Comparison of ENCODE assay signal across 8 cellular contexts in genomic region chr19:58278156-58279041, GRCh38. TPM values are rescaled to one million over a fixed set of nuclear protein-coding genes. Genes with fewer than 3 reads are reported as not detected.
A peak's percentile ranks its signal among the peaks of the same experiment; 100 is the strongest.
DNase-seq lines count a peak whose midpoint lies in the region; ATAC-seq and TF ChIP-seq lines count a peak whose summit lies in the region.

Gene ZNF8 (plus strand): TSS chr19:58278955. CDS start chr19:58279082, 127 bp downstream.

- ATAC-seq in GM19455 (IDR thresholded peaks at IDR 0.05; ENCODE audit: unreplicated experiment), result peak; percentile 93
- peak; percentile 94 to 98 (median 96) for ATAC-seq in right lobe of liver

- peaks cover 36% of the 10 kb centered on the region for H3K4me1 ChIP-seq in CD4-positive, alpha-beta memory T cell (ENCODE audit: insufficient read depth, low read length)
- H3K4me1 ChIP-seq in right lobe of liver, result peaks cover 0 to 6% (median 0%) of the 10 kb centered on the region in 4 donors

- peaks cover 0 to 9% of the 10 kb centered on the region in 2 donors for H3K9me3 ChIP-seq in CD4-positive, alpha-beta memory T cell (ENCODE audit: control insufficient read depth in 1 of 2, low read length in 2 of 2)
- peaks cover 0 to 5% (median 0%) of the 10 kb centered on the region in 4 donors for H3K9me3 ChIP-seq in right lobe of liver

- TF ChIP-seq CTCF in dorsolateral prefrontal cortex (IDR thresholded peaks at IDR 0.05 in 54 of 56, conservative IDR thresholded peaks at IDR 0.05 in 2 of 56; ENCODE audit: low read depth in 1 of 56, partially characterized antibody in 56 of 56), result peak in 45 of 56 donors; percentile 16 to 64 (median 43)
- peak in 3 of 4 donors; percentile 10 to 20 (median 12) for TF ChIP-seq CTCF in right lobe of liver (IDR thresholded peaks at IDR 0.05)

- peaks cover 28 to 57% (median 36%) of the 10 kb centered on the region in 4 donors for H3K4me1 Mint-ChIP-seq in CD4-positive, alpha-beta memory T cell
- H3K4me1 Mint-ChIP-seq in activated CD4-positive, alpha-beta memory T cell treated with anti-CD3 and anti-CD28 coated beads, Interleukin-2, amount 10 ng/mL, durations not matched to agents 7 days and 5 days, result peaks cover 40% of the 10 kb centered on the region

- H3K36me3 Mint-ChIP-seq in CD4-positive, alpha-beta memory T cell, result peaks cover 31 to 38% of the 10 kb centered on the region in 2 donors
- peaks cover 71% of the 10 kb centered on the region for H3K36me3 Mint-ChIP-seq in activated CD4-positive, alpha-beta memory T cell treated with anti-CD3 and anti-CD28 coated beads, Interleukin-2, amount 10 ng/mL, durations not matched to agents 7 days and 5 days (ENCODE audit: low read depth)

- H3K9me3 Mint-ChIP-seq in CD4-positive, alpha-beta memory T cell, result peaks cover 2 to 18% (median 7%) of the 10 kb centered on the region in 8 donors
- peaks cover 40% of the 10 kb centered on the region for H3K9me3 Mint-ChIP-seq in activated CD4-positive, alpha-beta memory T cell treated with anti-CD3 and anti-CD28 coated beads, Interleukin-2, amount 10 ng/mL, durations not matched to agents 7 days and 5 days

- peak within 1 kb of the TSS; percentile 62 to 92 for H3K4me3 ChIP-seq in CD4-positive, alpha-beta memory T cell (ENCODE audit: low read length in 2 of 2)
- peak within 1 kb of the TSS; percentile 59 to 99 (median 92) for H3K4me3 ChIP-seq in dorsolateral prefrontal cortex
- peak within 1 kb of the TSS; percentile 68 to 95 (median 86) for H3K4me3 ChIP-seq in right lobe of liver

- 3% methylated on average over 18 of the region's 54 CpGs for WGBS in right lobe of liver (ENCODE audit: insufficient coverage, low coverage, low lambda C conversion rate, missing lambda C conversion rate)

- CTCF ChIA-PET in CD4-positive, alpha-beta memory T cell (lab: Charles Lee; ENCODE audit: partially characterized antibody), result no interaction called here
- CTCF ChIA-PET in activated CD4-positive, alpha-beta memory T cell treated with anti-CD3 and anti-CD28 coated beads, Interleukin-2, amount 10 ng/mL, durations not matched to agents 7 days and 5 days (lab: Charles Lee), result interaction anchor here (0.5 to 1.2 kb wide), 2 partner anchors 125 to 242 kb away, joined by 3 to 4 read pairs; partner anchors contain the start of gene ZBTB45

- POLR2A ChIA-PET in CD4-positive, alpha-beta memory T cell (lab: Charles Lee; ENCODE audit: partially characterized antibody), result interaction anchor here (0.6 to 2.5 kb wide), 17 partner anchors 12 to 1875 kb away, joined by 3 to 28 read pairs (median 4); partner anchors contain the start of genes ERVK3-1, ZNF274, ZNF497 and ZNF583
- POLR2A ChIA-PET in activated CD4-positive, alpha-beta memory T cell treated with anti-CD3 and anti-CD28 coated beads, Interleukin-2, amount 10 ng/mL, durations not matched to agents 7 days and 5 days (lab: Charles Lee), result interaction anchor here (0.7 to 2.2 kb wide), 12 partner anchors 13 to 297 kb away, joined by 3 to 16 read pairs (median 4); partner anchors contain the start of genes ZBTB45, ZNF274, ZNF497 and ZNF544

- peak; percentile 93 to 97 (median 95) for DNase-seq in CD4-positive, alpha-beta memory T cell
- DNase-seq in HK-2 (ENCODE audit: unreplicated experiment) (peak; percentile 100), NCI-H82 treated with DMSO at 0.1 percent for 48 hours (lab: John Stamatoyannopoulos, UW; ENCODE audit: unreplicated experiment) (peak; percentile 97), dorsolateral prefrontal cortex (peak; percentile 95 to 98 (median 96)), right lobe of liver (peak; percentile 97 to 98 (median 97))
- DNase-seq in activated CD4-positive, alpha-beta memory T cell treated with anti-CD3 and anti-CD28 coated beads, Interleukin-2, amount 10 ng/mL, durations not matched to agents 7 days and 5 days, result peak; percentile 98
- peak; percentile 98 for DNase-seq in stimulated activated CD4-positive, alpha-beta T cell treated with anti-CD3 and anti-CD28 coated beads, Interleukin-4, amount 100 ng/mL, for 24 hours

- H3K27me3 Mint-ChIP-seq in CD4-positive, alpha-beta memory T cell, result no peaks in the 10 kb centered on the region
- H3K27me3 Mint-ChIP-seq in activated CD4-positive, alpha-beta memory T cell treated with anti-CD3 and anti-CD28 coated beads, Interleukin-2, amount 10 ng/mL, durations not matched to agents 7 days and 5 days, result no peaks in the 10 kb centered on the region

- intact Hi-C loops in CD4-positive, alpha-beta memory T cell (cut with micrococcal nuclease), result loop anchor here (1.0 to 2.0 kb wide), 11 partner anchors 27 to 295 kb away; partner anchors contain the start of genes ERVK3-1, MZF1, RPS5 and ZNF446
- intact Hi-C loops in dorsolateral prefrontal cortex (cut with DNase I), result loop anchor here in 1 of 2 donors (2.0 kb wide), 1 partner anchor 26 kb away; the partner anchor contains the start of gene ERVK3-1
- intact Hi-C loops in right lobe of liver (cut with DNase I), result no loop called here

- no peaks in the 10 kb centered on the region for H3K27me3 ChIP-seq in CD4-positive, alpha-beta memory T cell (ENCODE audit: insufficient read depth, low read length)
- no peaks in the 10 kb centered on the region for H3K27me3 ChIP-seq in dorsolateral prefrontal cortex
- no peaks in the 10 kb centered on the region for H3K27me3 ChIP-seq in right lobe of liver

- H3K27ac ChIP-seq in CD4-positive, alpha-beta memory T cell (ENCODE audit: low read depth, low read length), result peak within 1 kb of the TSS; percentile 73
- peak within 1 kb of the TSS; percentile 65 to 97 (median 88) for H3K27ac ChIP-seq in dorsolateral prefrontal cortex
- peak within 1 kb of the TSS; percentile 61 to 91 (median 71) for H3K27ac ChIP-seq in right lobe of liver

- peak within 1 kb of the TSS; percentile 93 to 100 (median 98) for H3K4me3 Mint-ChIP-seq in CD4-positive, alpha-beta memory T cell
- peak within 1 kb of the TSS; percentile 87 for H3K4me3 Mint-ChIP-seq in activated CD4-positive, alpha-beta memory T cell treated with anti-CD3 and anti-CD28 coated beads, Interleukin-2, amount 10 ng/mL, durations not matched to agents 7 days and 5 days

- H3K36me3 ChIP-seq in CD4-positive, alpha-beta memory T cell (ENCODE audit: insufficient read depth, low read length), result peaks cover 8% of the 10 kb centered on the region
- H3K36me3 ChIP-seq in right lobe of liver, result peaks cover 0 to 2% (median 0%) of the 10 kb centered on the region in 4 donors

- H3K27ac Mint-ChIP-seq in CD4-positive, alpha-beta memory T cell, result peak within 1 kb of the TSS; percentile 91 to 99 (median 96)
- peak within 1 kb of the TSS; percentile 80 for H3K27ac Mint-ChIP-seq in activated CD4-positive, alpha-beta memory T cell treated with anti-CD3 and anti-CD28 coated beads, Interleukin-2, amount 10 ng/mL, durations not matched to agents 7 days and 5 days

- TF ChIP-seq POLR2A in right lobe of liver (IDR thresholded peaks at IDR 0.05), result peak; percentile 53

RNA-seq across cellular contexts. Expression of gene ZNF8, which starts in this region (rescaled TPM):
- 10 to 100 TPM in 1 of 2 experiments, 1 to 10 TPM in 1; 9.5 to 10.2 TPM for total RNA-seq in CD4-positive, alpha-beta memory T cell
- under 1 TPM; 0.63 to 0.94 TPM for polyA plus RNA-seq in CD4-positive, alpha-beta memory T cell
- total RNA-seq in activated CD4-positive, alpha-beta memory T cell treated with anti-CD3 and anti-CD28 coated beads, Interleukin-2, amount 10 ng/mL, durations not matched to agents 7 days and 5 days, result 1 to 10 TPM; 4.5 TPM
- total RNA-seq in dorsolateral prefrontal cortex (10 to 100 TPM in 91 of 120 experiments, 1 to 10 TPM in 29; 7.8 to 17.2 (median 10.9) TPM), right lobe of liver (1 to 10 TPM; 1.0 to 2.3 (median 1.6) TPM)

Comparison
In these comparisons a context has a peak if more than half of its experiments do, and no peak if none do; other contexts are left out.
1. Peak in every context shown above with its lines: DNase-seq, ATAC-seq, H3K4me3 ChIP-seq and H3K27ac ChIP-seq.